1 cellular context compared by ENCODE assay signal in the genomic region with DNA sequence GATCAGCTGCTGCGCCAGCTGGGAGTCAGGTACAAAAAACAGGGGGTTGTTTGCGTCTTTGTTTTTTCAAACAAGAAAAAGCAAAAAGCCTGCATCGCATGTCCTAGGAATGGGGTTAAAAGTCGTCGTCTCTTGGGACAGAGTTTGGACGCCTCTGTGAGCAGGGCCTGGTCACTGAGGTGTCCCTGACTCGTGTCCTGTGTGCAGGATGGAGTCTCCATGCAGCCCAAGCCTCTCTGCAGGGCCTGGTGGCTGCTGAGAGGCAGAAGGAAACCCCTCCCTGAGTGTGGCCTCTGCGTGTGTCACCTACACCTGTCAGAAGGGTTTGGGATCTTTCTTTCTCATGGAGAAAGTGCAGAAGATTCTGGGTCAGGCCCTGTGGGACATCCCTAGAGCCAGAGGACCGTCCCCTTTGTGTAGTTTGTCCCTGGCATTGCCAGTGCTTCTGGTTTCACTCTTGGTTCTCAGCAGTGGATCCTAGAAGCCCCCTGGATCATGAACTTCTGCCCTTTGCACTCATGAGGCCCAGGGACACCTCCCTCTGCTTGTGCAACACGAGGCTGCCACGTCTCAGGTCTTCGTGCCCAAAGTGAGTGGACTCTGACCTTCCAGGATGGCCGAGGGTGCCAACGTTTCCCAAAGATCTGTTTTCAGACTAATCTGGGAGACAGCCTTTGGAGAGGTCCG.
TF ChIP-seq lines count a peak whose summit lies in the region.

No MANE protein-coding gene starts in this region.

TF ChIP-seq in HepG2, 621 proteins besides CTCF, POLR2A, EP300 and RAD21 (continued from another document):
- TF ChIP-seq, protein P1, sequence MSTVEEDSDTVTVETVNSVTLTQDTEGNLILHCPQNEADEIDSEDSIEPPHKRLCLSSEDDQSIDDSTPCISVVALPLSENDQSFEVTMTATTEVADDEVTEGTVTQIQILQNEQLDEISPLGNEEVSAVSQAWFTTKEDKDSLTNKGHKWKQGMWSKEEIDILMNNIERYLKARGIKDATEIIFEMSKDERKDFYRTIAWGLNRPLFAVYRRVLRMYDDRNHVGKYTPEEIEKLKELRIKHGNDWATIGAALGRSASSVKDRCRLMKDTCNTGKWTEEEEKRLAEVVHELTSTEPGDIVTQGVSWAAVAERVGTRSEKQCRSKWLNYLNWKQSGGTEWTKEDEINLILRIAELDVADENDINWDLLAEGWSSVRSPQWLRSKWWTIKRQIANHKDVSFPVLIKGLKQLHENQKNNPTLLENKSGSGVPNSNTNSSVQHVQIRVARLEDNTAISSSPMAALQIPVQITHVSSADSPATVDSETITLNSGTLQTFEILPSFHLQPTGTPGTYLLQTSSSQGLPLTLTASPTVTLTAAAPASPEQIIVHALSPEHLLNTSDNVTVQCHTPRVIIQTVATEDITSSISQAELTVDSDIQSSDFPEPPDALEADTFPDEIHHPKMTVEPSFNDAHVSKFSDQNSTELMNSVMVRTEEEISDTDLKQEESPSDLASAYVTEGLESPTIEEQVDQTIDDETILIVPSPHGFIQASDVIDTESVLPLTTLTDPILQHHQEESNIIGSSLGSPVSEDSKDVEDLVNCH (CRISPR knock-in tag; IDR thresholded peaks at IDR 0.05) = no peak
- peak; percentile 56 for TF ChIP-seq CEBPB (IDR thresholded peaks at IDR 0.05; ENCODE audit: borderline replicate concordance, low read depth, low read length)
